ENCODE assay signal across 26 cellular contexts in the genomic region with DNA sequence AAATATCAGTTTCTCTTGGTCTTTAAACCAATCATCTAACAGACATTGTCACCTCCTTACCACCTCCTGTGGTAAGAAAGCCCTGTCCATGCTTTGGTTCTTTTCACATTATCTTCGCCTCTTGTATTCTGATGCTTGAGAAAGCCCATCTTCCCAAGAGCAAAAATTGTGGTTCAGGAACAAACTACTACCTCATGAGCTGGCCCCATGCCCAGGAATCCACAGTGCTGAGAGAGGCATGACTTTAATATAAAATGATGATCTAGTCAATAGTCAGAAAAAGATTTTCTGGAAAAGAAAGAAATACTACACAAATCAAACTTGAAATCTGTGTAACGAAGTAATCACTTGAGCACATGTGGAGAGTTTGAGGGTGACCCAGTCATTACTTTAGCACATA.
DNase-seq lines count a peak whose midpoint lies in the region; ATAC-seq and TF ChIP-seq lines count a peak whose summit lies in the region.
"Had no signal": no experiment of that assay in that cellular context is flagged by ENCODE, and none has a peak within 500 bp of the region (broad histone marks: within the 10 kb centered on the region; RNA-seq: fewer than 3 reads in every experiment).

No MANE protein-coding gene starts in this region.

- H3K4me1 ChIP-seq in PC-3 (ENCODE audit: insufficient read depth, low read length), result no peaks in the 10 kb centered on the region
- no peaks in the 10 kb centered on the region for H3K4me1 ChIP-seq in heart right ventricle
- H3K4me1 ChIP-seq: A549, gastrocnemius medialis, parathyroid adenoma, tibial artery had no signal

- intact Hi-C loops in PC-3 (cut with micrococcal nuclease) (no loop called here), heart right ventricle (cut with DNase I) (no loop called here), sciatic nerve (cut with DNase I) (no loop called here)

- peak; percentile 12 for DNase-seq in AG10803 (ENCODE audit: low read depth)
- DNase-seq in PC-3, result peak; percentile 7
- DNase-seq in heart right ventricle, result peak; percentile 5 to 25
- peak; percentile 88 for DNase-seq in sciatic nerve (ENCODE audit: low spot score)
- no peak for DNase-seq in COLO668 (lab: John Stamatoyannopoulos, UW; ENCODE audit: unreplicated experiment)
- DNase-seq in midbrain (lab: John Stamatoyannopoulos, UW), result no peak
- DNase-seq in NCI-H1417 treated with DMSO at 0.1 percent for 48 hours (lab: John Stamatoyannopoulos, UW), result no peak
- DNase-seq: activated CD4-positive, alpha-beta T cell treated with anti-CD3 and anti-CD28 coated beads, Interleukin-2, amount 10 ng/mL, durations not matched to agents 24 days and 14 days; activated CD8-positive, alpha-beta memory T cell treated with anti-CD3 and anti-CD28 coated beads, Interleukin-2, amount 10 ng/mL, durations not matched to agents 7 days and 5 days; activated naive CD4-positive, alpha-beta T cell treated with anti-CD3 and anti-CD28 coated beads, Interleukin-2, amount 10 ng/mL, durations not matched to agents 7 days and 5 days; C1 segment of cervical spinal cord; Calu3; effector CD4-positive, alpha-beta T cell; EL; erythroblast; NCI-H510A treated with DMSO at 0.1 percent for 48 hours; SK-N-SH; stimulated activated CD4-positive, alpha-beta T cell treated with anti-CD3 and anti-CD28 coated beads, Interleukin-1b, Interleukin-23, amount 100 ng/mL, for 48 hours; T-helper 2 cell had no signal

- no peaks in the 10 kb centered on the region for H4K20me1 ChIP-seq in PC-3 (ENCODE audit: low read length)

- BruUV-seq in PC-3 (replicated peaks; lab: Mats Ljungman, UMichigan), result no TSS peak

- H3K79me2 ChIP-seq in PC-3 (ENCODE audit: low read length), result no peaks in the 10 kb centered on the region
- H3K79me2 ChIP-seq: parathyroid adenoma had no signal

- H3K4me2 ChIP-seq in PC-3 (ENCODE audit: low read length), result no peak overlapping the region
- H3K4me2 ChIP-seq: A549, SK-N-SH had no signal

- TF ChIP-seq CTCF in AG10803 (conservative IDR thresholded peaks at IDR 0.05; ENCODE audit: low read length), result no peak
- TF ChIP-seq CTCF in PC-3 (conservative IDR thresholded peaks at IDR 0.05; ENCODE audit: low read depth, low read length), result no peak
- TF ChIP-seq CTCF in heart right ventricle (IDR thresholded peaks at IDR 0.05), result no peak

- ATAC-seq in PC-3 (no peak), heart right ventricle (peak in 1 of 8 donors; percentile 25), sciatic nerve (peak; percentile 78), GM19023 (IDR thresholded peaks at IDR 0.05; ENCODE audit: unreplicated experiment) (no peak)
- ATAC-seq: A549; activated CD8-positive, alpha-beta memory T cell treated with anti-CD3 and anti-CD28 coated beads, Interleukin-2, amount 10 ng/mL, durations not matched to agents 7 days and 5 days; gastrocnemius medialis; stimulated activated effector memory CD8-positive, alpha-beta T cell treated with anti-CD3 and anti-CD28 coated beads, Interleukin-12 subunit alpha, Interleukin-12 subunit beta, amount 100 ng/mL, for 72 hours had no signal

- 77 to 84% methylated on average over 2 of the region's 2 CpGs for WGBS in heart right ventricle, 2 donors

- no peaks in the 10 kb centered on the region for H3K36me3 ChIP-seq in PC-3 (ENCODE audit: low read depth, low read length)
- H3K36me3 ChIP-seq in heart right ventricle, result no peaks in the 10 kb centered on the region
- H3K36me3 ChIP-seq: gastrocnemius medialis, tibial artery had no signal

- H3K27me3 ChIP-seq in PC-3 (ENCODE audit: low read length), result peaks cover 8% of the 10 kb centered on the region
- no peaks in the 10 kb centered on the region for H3K27me3 ChIP-seq in heart right ventricle
- H3K27me3 ChIP-seq: gastrocnemius medialis, tibial artery had no signal

- H2AFZ ChIP-seq in PC-3 (ENCODE audit: low read length), result no peak overlapping the region
- H2AFZ ChIP-seq: parathyroid adenoma had no signal

- CTCF ChIA-PET in PC-3 (lab: Charles Lee), result no interaction called here

- H3K9me3 ChIP-seq in PC-3 (ENCODE audit: low read length), result no peaks in the 10 kb centered on the region
- H3K9me3 ChIP-seq in heart right ventricle, result peaks cover 0 to 20% (median 5%) of the 10 kb centered on the region in 11 donors
- H3K9me3 ChIP-seq: A549, gastrocnemius medialis, SK-N-SH, tibial artery had no signal

- POLR2A ChIA-PET in PC-3 (lab: Charles Lee; ENCODE audit: unreplicated experiment), result no interaction called here

- no peaks in the 10 kb centered on the region for H3K9me2 ChIP-seq in PC-3 (replicated peaks; ENCODE audit: low read length)
- H3K9me2 ChIP-seq: SK-N-SH had no signal

- H3F3A ChIP-seq in PC-3 (ENCODE audit: low read length, unreplicated experiment), result no peaks in the 10 kb centered on the region

- H3K9ac ChIP-seq in PC-3 (ENCODE audit: low read length), result no peak overlapping the region
- H3K9ac ChIP-seq: parathyroid adenoma, SK-N-SH had no signal

- H3K27ac ChIP-seq in PC-3 (ENCODE audit: low read length) (no peak overlapping the region), heart right ventricle (no peak overlapping the region)
- H3K27ac ChIP-seq: A549, gastrocnemius medialis, parathyroid adenoma, tibial artery, VCaP had no signal

- no peak overlapping the region for H3K4me3 ChIP-seq in AG10803 (ENCODE audit: low read length)
- no peak overlapping the region for H3K4me3 ChIP-seq in PC-3 (ENCODE audit: low read length)
- no peak overlapping the region for H3K4me3 ChIP-seq in heart right ventricle
- H3K4me3 ChIP-seq: A549, gastrocnemius medialis, tibial artery had no signal

Comparison
In these comparisons a context has a peak if more than half of its experiments do, and no peak if none do; other contexts are left out.
1. DNase-seq: peak in AG10803 (single experiment), PC-3 (single experiment), heart right ventricle (2 of 2) and sciatic nerve (single experiment); none in COLO668 (single experiment), midbrain (single experiment) and NCI-H1417 treated with DMSO at 0.1 percent for 48 hours (single experiment).